8 cellular contexts compared by ENCODE assay signal in genomic region chr15:56918907-56919707, GRCh38. TPM values are rescaled to one million over a fixed set of nuclear protein-coding genes. Genes with fewer than 3 reads are reported as not detected.
DNase-seq lines count a peak whose midpoint lies in the region; ATAC-seq and TF ChIP-seq lines count a peak whose summit lies in the region.

No MANE protein-coding gene starts in this region.

- H3K4me1 ChIP-seq in ascending aorta = peaks cover 2 to 28% of the 10 kb centered on the region in 2 donors

- H3K27me3 Mint-ChIP-seq in T-helper 17 cell = no peaks in the 10 kb centered on the region

- H3K36me3 Mint-ChIP-seq in T-helper 17 cell (ENCODE audit: low read depth) = peaks cover 2% of the 10 kb centered on the region

- TF ChIP-seq CTCF in HL-60 (IDR thresholded peaks at IDR 0.05; ENCODE audit: insufficient read depth, low read length) = no peak
- no peak for TF ChIP-seq CTCF in ascending aorta (IDR thresholded peaks at IDR 0.05)

- H3K4me3 Mint-ChIP-seq in T-helper 17 cell = peak overlapping the region; percentile 96

- H3K9me3 ChIP-seq in T-helper 17 cell (ENCODE audit: control insufficient read depth, low read length, poor library complexity, severe bottlenecking) (no peaks in the 10 kb centered on the region), ascending aorta (no peaks in the 10 kb centered on the region)

- H3K27ac ChIP-seq in HL-60 (replicated peaks) = peak overlapping the region; percentile 88
- peak overlapping the region; percentile 97 to 98 for H3K27ac ChIP-seq in ascending aorta

- H3K4me3 ChIP-seq in HL-60 (replicated peaks; ENCODE audit: insufficient read depth, low read length) = peak overlapping the region; percentile 73
- peak overlapping the region; percentile 87 to 97 for H3K4me3 ChIP-seq in ascending aorta

- no peaks in the 10 kb centered on the region for H3K36me3 ChIP-seq in ascending aorta

- ATAC-seq in GM19455 (IDR thresholded peaks at IDR 0.05; ENCODE audit: unreplicated experiment) = peak; percentile 24
- ATAC-seq in T-helper 17 cell = peak; percentile 45
- no peak for ATAC-seq in sciatic nerve

- intact Hi-C loops in ascending aorta (cut with DNase I) (loop anchor here (1.0 to 10.0 kb wide), 8 partner anchors 32 to 776 kb away; partner anchors contain the start of genes RFX7 and ZNF280D), sciatic nerve (cut with DNase I) (loop anchor here (2.0 kb wide), 1 partner anchor 32 kb away; no protein-coding TSS in a partner anchor)

- peaks cover 27% of the 10 kb centered on the region for H3K4me1 Mint-ChIP-seq in T-helper 17 cell

- peak; percentile 13 for DNase-seq in COLO829 (ENCODE audit: low spot score)
- peak; percentile 31 to 43 for DNase-seq in HL-60 (ENCODE audit: low read depth in 1 of 2, low spot score in 1 of 2)
- DNase-seq in T-helper 17 cell = peak; percentile 45 to 55 (median 46)
- DNase-seq in ascending aorta (ENCODE audit: low spot score in 2 of 2) = peak in 1 of 2 donors; percentile 74
- peak; percentile 55 for DNase-seq in hepatic stellate cell (ENCODE audit: low spot score)
- DNase-seq in sciatic nerve (ENCODE audit: low spot score) = peak; percentile 68
- no peak for DNase-seq in cerebellar nuclear complex (lab: John Stamatoyannopoulos, UW)

- H3K27me3 ChIP-seq in HL-60 (ENCODE audit: insufficient read depth, poor library complexity, severe bottlenecking) (no peaks in the 10 kb centered on the region), ascending aorta (no peaks in the 10 kb centered on the region)

- H3K27ac Mint-ChIP-seq in T-helper 17 cell = peak overlapping the region; percentile 90

RNA-seq across cellular contexts. Expression of gene TCF12, which starts 0.7 kb away (rescaled TPM):
- 10 to 100 TPM; 71.5 to 77.0 TPM for total RNA-seq in T-helper 17 cell
- 144 TPM for total RNA-seq in ascending aorta
- 155 TPM for total RNA-seq in sciatic nerve

Comparison
In these comparisons a context has a peak if more than half of its experiments do, and no peak if none do; other contexts are left out.
1. DNase-seq: peak in COLO829 (single experiment), HL-60 (2 of 2), T-helper 17 cell (3 of 3), hepatic stellate cell (single experiment) and sciatic nerve (single experiment); none in cerebellar nuclear complex (0 of 2).